ENCODE assay signal across 17 cellular contexts in genomic region chr5:142626056-142626455, GRCh38. TPM values are rescaled to one million over a fixed set of nuclear protein-coding genes. Genes with fewer than 3 reads are reported as not detected.
"Had no signal": no experiment of that assay in that cellular context is flagged by ENCODE, and none has a peak within 500 bp of the region (broad histone marks: within the 10 kb centered on the region; RNA-seq: fewer than 3 reads in every experiment).

No MANE protein-coding gene starts in this region.

- DNase-seq: activated CD8-positive, alpha-beta T cell treated with anti-CD3 and anti-CD28 coated beads, Interleukin-2, amount 10 ng/mL, durations not matched to agents 7 days and 5 days; activated naive CD4-positive, alpha-beta T cell treated with anti-CD3 and anti-CD28 coated beads, Interleukin-2, amount 10 ng/mL, durations not matched to agents 7 days and 5 days; central memory CD4-positive, alpha-beta T cell; cortex of kidney; effector memory CD4-positive, alpha-beta T cell; hippocampal formation; kidney glomerular epithelial cell; stimulated activated CD4-positive, alpha-beta T cell treated with anti-CD3 and anti-CD28 coated beads, Interleukin-4, amount 100 ng/mL, for 4 hours; stimulated activated naive CD8-positive, alpha-beta T cell treated with anti-CD3 and anti-CD28 coated beads, Interleukin-15, amount 100 ng/mL, for 72 hours; T-cell; T1000 had no signal

- H3K27ac Mint-ChIP-seq: activated CD8-positive, alpha-beta T cell treated with anti-CD3 and anti-CD28 coated beads, Interleukin-2, amount 10 ng/mL, durations not matched to agents 7 days and 5 days; activated naive CD4-positive, alpha-beta T cell treated with anti-CD3 and anti-CD28 coated beads, Interleukin-2, amount 10 ng/mL, durations not matched to agents 7 days and 5 days; activated T-helper 2 cell treated with anti-CD3 and anti-CD28 coated beads, Interferon-gamma antibody, Interleukin-2, Interleukin-4, amounts not matched to agents 10 μg/mL and 5 μg/mL and 100 μg/mL, durations not matched to agents 14 hours and 24 hours and 36 hours; stimulated activated naive CD8-positive, alpha-beta T cell treated with anti-CD3 and anti-CD28 coated beads, Interleukin-15, amount 100 ng/mL, for 72 hours; T-cell had no signal

- H3K4me3 ChIP-seq: adrenal gland, lung had no signal

- ATAC-seq: activated CD8-positive, alpha-beta T cell treated with anti-CD3 and anti-CD28 coated beads, Interleukin-2, amount 10 ng/mL, durations not matched to agents 7 days and 5 days; stimulated activated naive CD8-positive, alpha-beta T cell treated with anti-CD3 and anti-CD28 coated beads, Interleukin-15, amount 100 ng/mL, for 72 hours; T-cell had no signal

- H3K36me3 Mint-ChIP-seq: activated naive CD4-positive, alpha-beta T cell treated with anti-CD3 and anti-CD28 coated beads, Interleukin-2, amount 10 ng/mL, durations not matched to agents 7 days and 5 days; T-cell had no signal

- H3K4me1 Mint-ChIP-seq: activated naive CD4-positive, alpha-beta T cell treated with anti-CD3 and anti-CD28 coated beads, Interleukin-2, amount 10 ng/mL, durations not matched to agents 7 days and 5 days; stimulated activated naive CD8-positive, alpha-beta T cell treated with anti-CD3 and anti-CD28 coated beads, Interleukin-15, amount 100 ng/mL, for 72 hours; T-cell had no signal

- H3K9me3 Mint-ChIP-seq: activated naive CD4-positive, alpha-beta T cell treated with anti-CD3 and anti-CD28 coated beads, Interleukin-2, amount 10 ng/mL, durations not matched to agents 7 days and 5 days; activated T-helper 2 cell treated with anti-CD3 and anti-CD28 coated beads, Interferon-gamma antibody, Interleukin-2, Interleukin-4, amounts not matched to agents 10 μg/mL and 5 μg/mL and 100 μg/mL, durations not matched to agents 14 hours and 24 hours and 36 hours; stimulated activated naive CD8-positive, alpha-beta T cell treated with anti-CD3 and anti-CD28 coated beads, Interleukin-15, amount 100 ng/mL, for 72 hours; T-cell had no signal

- H3K9me3 ChIP-seq: adrenal gland had no signal

- H3K4me3 Mint-ChIP-seq: activated CD8-positive, alpha-beta T cell treated with anti-CD3 and anti-CD28 coated beads, Interleukin-2, amount 10 ng/mL, durations not matched to agents 7 days and 5 days; activated naive CD4-positive, alpha-beta T cell treated with anti-CD3 and anti-CD28 coated beads, Interleukin-2, amount 10 ng/mL, durations not matched to agents 7 days and 5 days; stimulated activated naive CD8-positive, alpha-beta T cell treated with anti-CD3 and anti-CD28 coated beads, Interleukin-15, amount 100 ng/mL, for 72 hours; T-cell had no signal

- H3K27me3 ChIP-seq: adrenal gland had no signal

- H3K27ac ChIP-seq: epithelial cell of prostate, VCaP had no signal

- H3K36me3 ChIP-seq: adrenal gland had no signal

RNA-seq across cellular contexts. Expression of gene FGF1, which starts 59.8 kb away (rescaled TPM):
- total RNA-seq: activated CD8-positive, alpha-beta T cell treated with anti-CD3 and anti-CD28 coated beads, Interleukin-2, amount 10 ng/mL, durations not matched to agents 7 days and 5 days; activated T-helper 2 cell treated with anti-CD3 and anti-CD28 coated beads, Interferon-gamma antibody, Interleukin-2, Interleukin-4, amounts not matched to agents 10 μg/mL and 5 μg/mL and 100 μg/mL, durations not matched to agents 14 hours and 24 hours and 36 hours; T-cell had no signal
- polyA plus RNA-seq: neural cell had no signal
